ENCODE assay signal across 9 cellular contexts in genomic region chr10:79241629-79241989, GRCh38.
A peak's percentile ranks its signal among the peaks of the same experiment; 100 is the strongest.
DNase-seq lines count a peak whose midpoint lies in the region; ATAC-seq lines count a peak whose summit lies in the region.
"Had no signal": no experiment of that assay in that cellular context is flagged by ENCODE, and none has a peak within 500 bp of the region (broad histone marks: within the 10 kb centered on the region; RNA-seq: fewer than 3 reads in every experiment).

No MANE protein-coding gene starts in this region.

- peak overlapping the region; percentile 63 for H3K9ac ChIP-seq in mesenchymal stem cell (ENCODE audit: low read length)

- no peak overlapping the region for H2BK120ac ChIP-seq in mesenchymal stem cell (ENCODE audit: low read depth, low read length)

- H3K27me3 ChIP-seq in mesenchymal stem cell (ENCODE audit: control insufficient read depth in 1 of 2, insufficient read depth in 1 of 2, low read length in 2 of 2), result no peaks in the 10 kb centered on the region
- H3K27me3 ChIP-seq in thymus (ENCODE audit: control insufficient read depth, insufficient read depth), result no peaks in the 10 kb centered on the region

- H3K9me3 Mint-ChIP-seq in activated CD8-positive, alpha-beta memory T cell treated with anti-CD3 and anti-CD28 coated beads, Interleukin-2, amount 10 ng/mL, durations not matched to agents 7 days and 5 days (ENCODE audit: low read depth), result no peaks in the 10 kb centered on the region

- H2BK12ac ChIP-seq in mesenchymal stem cell (ENCODE audit: low read length in 2 of 2), result peak overlapping the region; percentile 51 to 69

- peak overlapping the region; percentile 15 for H2BK15ac ChIP-seq in mesenchymal stem cell (ENCODE audit: low read depth, poor library complexity, severe bottlenecking)

- H4K91ac ChIP-seq in mesenchymal stem cell (ENCODE audit: low read length), result peak overlapping the region; percentile 54

- H3K4me2 ChIP-seq in mesenchymal stem cell (ENCODE audit: low read length, poor library complexity, severe bottlenecking), result no peak overlapping the region

- H3K4ac ChIP-seq in mesenchymal stem cell (ENCODE audit: low read depth in 1 of 2, low read length in 2 of 2), result peak overlapping the region in 1 of 2 experiments; percentile 59

- H3K9me3 ChIP-seq in mesenchymal stem cell (ENCODE audit: control insufficient read depth, low read length), result no peaks in the 10 kb centered on the region
- H3K9me3 ChIP-seq in thymus (ENCODE audit: control insufficient read depth), result no peaks in the 10 kb centered on the region

- peaks cover 35% of the 10 kb centered on the region for H3K79me1 ChIP-seq in mesenchymal stem cell (replicated peaks; ENCODE audit: low read length, poor library complexity, severe bottlenecking)

- H2BK5ac ChIP-seq in mesenchymal stem cell (ENCODE audit: low read depth, low read length, poor library complexity, severe bottlenecking), result no peak overlapping the region

- H3K27ac ChIP-seq in adipose tissue (ENCODE audit: low read depth, low read length) (peak overlapping the region; percentile 3), mesenchymal stem cell (ENCODE audit: low read length, poor library complexity, severe bottlenecking) (no peak overlapping the region), thymus (ENCODE audit: low read depth) (peak overlapping the region; percentile 3)

- peak overlapping the region in 1 of 2 experiments; percentile 61 for H3K4me3 ChIP-seq in mesenchymal stem cell (ENCODE audit: insufficient read depth in 1 of 2, low read depth in 1 of 2, low read length in 2 of 2)
- H3K4me3 ChIP-seq in thymus (ENCODE audit: low read length), result no peak overlapping the region

- CTCF ChIA-PET in activated CD8-positive, alpha-beta memory T cell treated with anti-CD3 and anti-CD28 coated beads, Interleukin-2, amount 10 ng/mL, durations not matched to agents 7 days and 5 days (lab: Charles Lee), result interaction anchor here (0.8 to 2.1 kb wide), 4 partner anchors 39 to 133 kb away, joined by 3 to 8 read pairs (median 4); no protein-coding TSS in a partner anchor

- H2AK5ac ChIP-seq in mesenchymal stem cell (ENCODE audit: low read length, severe bottlenecking), result no peak overlapping the region

- H3K18ac ChIP-seq in mesenchymal stem cell (ENCODE audit: low read depth in 1 of 2, low read length in 2 of 2), result peak overlapping the region; percentile 52 to 65

- peaks cover 54% of the 10 kb centered on the region for H3K4me1 Mint-ChIP-seq in activated CD8-positive, alpha-beta memory T cell treated with anti-CD3 and anti-CD28 coated beads, Interleukin-2, amount 10 ng/mL, durations not matched to agents 7 days and 5 days

- H4K8ac ChIP-seq in mesenchymal stem cell (ENCODE audit: low read length), result peak overlapping the region; percentile 21

- H3K27me3 Mint-ChIP-seq in activated CD8-positive, alpha-beta memory T cell treated with anti-CD3 and anti-CD28 coated beads, Interleukin-2, amount 10 ng/mL, durations not matched to agents 7 days and 5 days, result no peaks in the 10 kb centered on the region

- 51 to 60% (median 52%) methylated on average over 5 of the region's 5 CpGs for WGBS in adipose tissue, 3 donors
- 41% methylated on average over 5 of the region's 5 CpGs for WGBS in mesenchymal stem cell
- 41% methylated on average over 5 of the region's 5 CpGs for whole genome bisulfite sequencing in thymus

- no peak overlapping the region for H3K14ac ChIP-seq in mesenchymal stem cell (ENCODE audit: low read length in 2 of 2)

- no peak overlapping the region for H3K23ac ChIP-seq in mesenchymal stem cell (ENCODE audit: low read length in 2 of 2)

- peak overlapping the region; percentile 76 for H3K4me3 Mint-ChIP-seq in activated CD8-positive, alpha-beta memory T cell treated with anti-CD3 and anti-CD28 coated beads, Interleukin-2, amount 10 ng/mL, durations not matched to agents 7 days and 5 days

- no peak overlapping the region for H2AFZ ChIP-seq in mesenchymal stem cell (ENCODE audit: low read depth, low read length)

- no peak for DNase-seq in activated CD8-positive, alpha-beta memory T cell treated with anti-CD3 and anti-CD28 coated beads, Interleukin-2, amount 10 ng/mL, durations not matched to agents 7 days and 5 days
- no peak for DNase-seq in activated CD8-positive, alpha-beta memory T cell treated with anti-CD3 and anti-CD28 coated beads, Interleukin-2, amount 50 U/mL, for 4 hours
- DNase-seq in mesenchymal stem cell (no peak), HuH-7.5 (ENCODE audit: low spot score) (no peak)
- DNase-seq in stimulated activated CD4-positive, alpha-beta T cell treated with anti-CD3 and anti-CD28 coated beads, Interleukin-4, amount 100 ng/mL, for 1 hour, result no peak
- DNase-seq: activated CD4-positive, CD25-positive, alpha-beta regulatory T cell had no signal

- ATAC-seq in activated CD8-positive, alpha-beta memory T cell treated with anti-CD3 and anti-CD28 coated beads, Interleukin-2, amount 10 ng/mL, durations not matched to agents 7 days and 5 days, result no peak
- ATAC-seq in GM19328 (IDR thresholded peaks at IDR 0.05; ENCODE audit: unreplicated experiment), result no peak

- H3K36me3 Mint-ChIP-seq in activated CD8-positive, alpha-beta memory T cell treated with anti-CD3 and anti-CD28 coated beads, Interleukin-2, amount 10 ng/mL, durations not matched to agents 7 days and 5 days, result peaks cover 16% of the 10 kb centered on the region

- peak overlapping the region; percentile 85 for H3K27ac Mint-ChIP-seq in activated CD8-positive, alpha-beta memory T cell treated with anti-CD3 and anti-CD28 coated beads, Interleukin-2, amount 10 ng/mL, durations not matched to agents 7 days and 5 days

- H3K4me1 ChIP-seq in mesenchymal stem cell (ENCODE audit: control insufficient read depth, insufficient read depth, low read depth, low read length), result peaks cover 53% of the 10 kb centered on the region
- peaks cover 27% of the 10 kb centered on the region for H3K4me1 ChIP-seq in thymus (ENCODE audit: control insufficient read depth, insufficient read depth, low read length)

- peaks cover 10 to 45% of the 10 kb centered on the region in 2 experiments for H3K36me3 ChIP-seq in mesenchymal stem cell (ENCODE audit: control insufficient read depth in 1 of 2, insufficient read depth in 2 of 2, low read depth in 1 of 2, low read length in 2 of 2)
- H3K36me3 ChIP-seq in thymus (ENCODE audit: control insufficient read depth, insufficient read depth), result peaks cover 4% of the 10 kb centered on the region
